1 cellular context compared by ENCODE assay signal in the genomic region with DNA sequence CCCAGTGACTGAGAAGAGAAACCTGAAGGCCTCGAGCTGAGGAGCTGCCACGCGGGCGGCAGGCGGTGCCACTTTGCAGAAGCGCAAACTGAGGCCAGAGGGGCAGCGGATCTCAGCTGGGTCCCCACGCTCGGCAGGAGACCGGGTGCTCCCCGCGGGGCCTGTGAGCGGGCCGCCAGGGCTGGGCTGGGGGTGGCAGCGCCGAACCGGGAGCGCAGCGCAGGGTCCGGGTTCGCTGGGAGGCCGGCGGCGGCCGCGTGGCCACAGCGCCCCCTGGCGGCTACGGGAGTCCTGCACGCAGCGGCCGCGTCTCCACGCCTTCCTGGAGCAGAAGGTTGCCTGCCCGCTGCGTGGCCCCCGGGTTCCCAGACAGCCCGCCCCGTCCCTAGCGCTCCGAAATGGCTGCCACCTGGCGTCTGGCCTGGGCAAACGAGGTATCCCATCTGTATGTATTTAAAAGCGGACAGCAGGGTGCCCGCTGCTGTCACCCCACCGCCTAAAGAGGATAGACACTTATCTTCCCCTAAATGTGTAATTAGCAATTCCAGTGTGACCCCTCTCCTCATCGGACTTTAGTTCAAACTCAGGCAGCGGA.
TF ChIP-seq lines count a peak whose summit lies in the region.

No MANE protein-coding gene starts in this region.

TF ChIP-seq in HepG2, 621 proteins besides CTCF, POLR2A, EP300 and RAD21 (continued from another document and continues in another):
- TF ChIP-seq ZFP41 (CRISPR knock-in tag; IDR thresholded peaks at IDR 0.05; ENCODE audit: borderline replicate concordance) (no peak), SCMH1 (CRISPR knock-in tag; IDR thresholded peaks at IDR 0.05; ENCODE audit: borderline replicate concordance) (no peak), ZNF749 (CRISPR knock-in tag; IDR thresholded peaks at IDR 0.05; ENCODE audit: borderline replicate concordance) (no peak), SALL2 (CRISPR knock-in tag; IDR thresholded peaks at IDR 0.05) (peak; percentile 88), KLF13 (CRISPR knock-in tag; IDR thresholded peaks at IDR 0.05) (no peak), ZXDC (CRISPR knock-in tag; IDR thresholded peaks at IDR 0.05) (no peak), ZBTB33 (CRISPR knock-in tag; IDR thresholded peaks at IDR 0.05) (peak; percentile 41; the same call in 1 of the 2 replicates), ZNF615 (CRISPR knock-in tag; IDR thresholded peaks at IDR 0.05; ENCODE audit: borderline replicate concordance) (no peak), AKAP8 (CRISPR knock-in tag; IDR thresholded peaks at IDR 0.05) (no peak), CHD4 (IDR thresholded peaks at IDR 0.05; ENCODE audit: borderline replicate concordance, low read length) (no peak), ETV5 (CRISPR knock-in tag; IDR thresholded peaks at IDR 0.05; ENCODE audit: borderline replicate concordance) (no peak), CBX5 (CRISPR knock-in tag; IDR thresholded peaks at IDR 0.05; ENCODE audit: borderline replicate concordance) (peak; percentile 55; the same call in 1 of the 2 replicates), FOXA3 (CRISPR knock-in tag; IDR thresholded peaks at IDR 0.05) (no peak), ZNF552 (CRISPR knock-in tag; IDR thresholded peaks at IDR 0.05; ENCODE audit: borderline replicate concordance) (no peak), IRF1 (CRISPR knock-in tag; IDR thresholded peaks at IDR 0.05; ENCODE audit: low read depth) (no peak), SMARCE1 (IDR thresholded peaks at IDR 0.05; ENCODE audit: borderline replicate concordance) (no peak), ZNF460 (CRISPR knock-in tag; IDR thresholded peaks at IDR 0.05; ENCODE audit: borderline replicate concordance) (no peak), PBX2 (CRISPR knock-in tag; IDR thresholded peaks at IDR 0.05) (no peak), ERF (CRISPR knock-in tag; IDR thresholded peaks at IDR 0.05) (no peak), ZNF619 (CRISPR knock-in tag; IDR thresholded peaks at IDR 0.05) (no peak), ZBTB34 (CRISPR knock-in tag; IDR thresholded peaks at IDR 0.05) (0 out of 2 replicates have a peak, but pooled peaks have one; percentile 29), ZNF17 (CRISPR knock-in tag; IDR thresholded peaks at IDR 0.05) (no peak), JUNB (CRISPR knock-in tag; IDR thresholded peaks at IDR 0.05; ENCODE audit: borderline replicate concordance) (no peak)
- TF ChIP-seq, protein P1, sequence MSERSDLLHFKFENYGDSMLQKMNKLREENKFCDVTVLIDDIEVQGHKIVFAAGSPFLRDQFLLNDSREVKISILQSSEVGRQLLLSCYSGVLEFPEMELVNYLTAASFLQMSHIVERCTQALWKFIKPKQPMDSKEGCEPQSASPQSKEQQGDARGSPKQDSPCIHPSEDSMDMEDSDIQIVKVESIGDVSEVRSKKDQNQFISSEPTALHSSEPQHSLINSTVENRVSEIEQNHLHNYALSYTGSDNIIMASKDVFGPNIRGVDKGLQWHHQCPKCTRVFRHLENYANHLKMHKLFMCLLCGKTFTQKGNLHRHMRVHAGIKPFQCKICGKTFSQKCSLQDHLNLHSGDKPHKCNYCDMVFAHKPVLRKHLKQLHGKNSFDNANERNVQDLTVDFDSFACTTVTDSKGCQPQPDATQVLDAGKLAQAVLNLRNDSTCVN (CRISPR knock-in tag; IDR thresholded peaks at IDR 0.05; ENCODE audit: borderline replicate concordance) = no peak
- TF ChIP-seq, protein P2, sequence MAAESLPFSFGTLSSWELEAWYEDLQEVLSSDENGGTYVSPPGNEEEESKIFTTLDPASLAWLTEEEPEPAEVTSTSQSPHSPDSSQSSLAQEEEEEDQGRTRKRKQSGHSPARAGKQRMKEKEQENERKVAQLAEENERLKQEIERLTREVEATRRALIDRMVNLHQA (CRISPR knock-in tag; IDR thresholded peaks at IDR 0.05) = no peak
- TF ChIP-seq, protein P3, sequence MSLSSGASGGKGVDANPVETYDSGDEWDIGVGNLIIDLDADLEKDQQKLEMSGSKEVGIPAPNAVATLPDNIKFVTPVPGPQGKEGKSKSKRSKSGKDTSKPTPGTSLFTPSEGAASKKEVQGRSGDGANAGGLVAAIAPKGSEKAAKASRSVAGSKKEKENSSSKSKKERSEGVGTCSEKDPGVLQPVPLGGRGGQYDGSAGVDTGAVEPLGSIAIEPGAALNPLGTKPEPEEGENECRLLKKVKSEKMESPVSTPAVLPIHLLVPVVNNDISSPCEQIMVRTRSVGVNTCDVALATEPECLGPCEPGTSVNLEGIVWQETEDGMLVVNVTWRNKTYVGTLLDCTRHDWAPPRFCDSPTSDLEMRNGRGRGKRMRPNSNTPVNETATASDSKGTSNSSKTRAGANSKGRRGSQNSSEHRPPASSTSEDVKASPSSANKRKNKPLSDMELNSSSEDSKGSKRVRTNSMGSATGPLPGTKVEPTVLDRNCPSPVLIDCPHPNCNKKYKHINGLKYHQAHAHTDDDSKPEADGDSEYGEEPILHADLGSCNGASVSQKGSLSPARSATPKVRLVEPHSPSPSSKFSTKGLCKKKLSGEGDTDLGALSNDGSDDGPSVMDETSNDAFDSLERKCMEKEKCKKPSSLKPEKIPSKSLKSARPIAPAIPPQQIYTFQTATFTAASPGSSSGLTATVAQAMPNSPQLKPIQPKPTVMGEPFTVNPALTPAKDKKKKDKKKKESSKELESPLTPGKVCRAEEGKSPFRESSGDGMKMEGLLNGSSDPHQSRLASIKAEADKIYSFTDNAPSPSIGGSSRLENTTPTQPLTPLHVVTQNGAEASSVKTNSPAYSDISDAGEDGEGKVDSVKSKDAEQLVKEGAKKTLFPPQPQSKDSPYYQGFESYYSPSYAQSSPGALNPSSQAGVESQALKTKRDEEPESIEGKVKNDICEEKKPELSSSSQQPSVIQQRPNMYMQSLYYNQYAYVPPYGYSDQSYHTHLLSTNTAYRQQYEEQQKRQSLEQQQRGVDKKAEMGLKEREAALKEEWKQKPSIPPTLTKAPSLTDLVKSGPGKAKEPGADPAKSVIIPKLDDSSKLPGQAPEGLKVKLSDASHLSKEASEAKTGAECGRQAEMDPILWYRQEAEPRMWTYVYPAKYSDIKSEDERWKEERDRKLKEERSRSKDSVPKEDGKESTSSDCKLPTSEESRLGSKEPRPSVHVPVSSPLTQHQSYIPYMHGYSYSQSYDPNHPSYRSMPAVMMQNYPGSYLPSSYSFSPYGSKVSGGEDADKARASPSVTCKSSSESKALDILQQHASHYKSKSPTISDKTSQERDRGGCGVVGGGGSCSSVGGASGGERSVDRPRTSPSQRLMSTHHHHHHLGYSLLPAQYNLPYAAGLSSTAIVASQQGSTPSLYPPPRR (CRISPR knock-in tag; IDR thresholded peaks at IDR 0.05; ENCODE audit: borderline replicate concordance) = peak; percentile 35; the same call in 1 of the 2 replicates
- TF ChIP-seq, protein P4, sequence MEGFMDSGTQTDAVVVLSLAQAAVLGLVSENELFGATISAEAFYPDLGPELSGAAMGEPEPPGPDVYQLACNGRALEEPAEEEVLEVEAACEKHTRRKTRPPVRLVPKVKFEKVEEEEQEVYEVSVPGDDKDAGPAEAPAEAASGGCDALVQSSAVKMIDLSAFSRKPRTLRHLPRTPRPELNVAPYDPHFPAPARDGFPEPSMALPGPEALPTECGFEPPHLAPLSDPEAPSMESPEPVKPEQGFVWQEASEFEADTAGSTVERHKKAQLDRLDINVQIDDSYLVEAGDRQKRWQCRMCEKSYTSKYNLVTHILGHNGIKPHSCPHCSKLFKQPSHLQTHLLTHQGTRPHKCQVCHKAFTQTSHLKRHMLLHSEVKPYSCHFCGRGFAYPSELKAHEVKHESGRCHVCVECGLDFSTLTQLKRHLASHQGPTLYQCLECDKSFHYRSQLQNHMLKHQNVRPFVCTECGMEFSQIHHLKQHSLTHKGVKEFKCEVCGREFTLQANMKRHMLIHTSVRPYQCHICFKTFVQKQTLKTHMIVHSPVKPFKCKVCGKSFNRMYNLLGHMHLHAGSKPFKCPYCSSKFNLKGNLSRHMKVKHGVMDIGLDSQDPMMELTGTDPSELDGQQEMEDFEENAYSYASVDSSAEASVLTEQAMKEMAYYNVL (CRISPR knock-in tag; IDR thresholded peaks at IDR 0.05; ENCODE audit: borderline replicate concordance) = no peak
- TF ChIP-seq, protein P5, sequence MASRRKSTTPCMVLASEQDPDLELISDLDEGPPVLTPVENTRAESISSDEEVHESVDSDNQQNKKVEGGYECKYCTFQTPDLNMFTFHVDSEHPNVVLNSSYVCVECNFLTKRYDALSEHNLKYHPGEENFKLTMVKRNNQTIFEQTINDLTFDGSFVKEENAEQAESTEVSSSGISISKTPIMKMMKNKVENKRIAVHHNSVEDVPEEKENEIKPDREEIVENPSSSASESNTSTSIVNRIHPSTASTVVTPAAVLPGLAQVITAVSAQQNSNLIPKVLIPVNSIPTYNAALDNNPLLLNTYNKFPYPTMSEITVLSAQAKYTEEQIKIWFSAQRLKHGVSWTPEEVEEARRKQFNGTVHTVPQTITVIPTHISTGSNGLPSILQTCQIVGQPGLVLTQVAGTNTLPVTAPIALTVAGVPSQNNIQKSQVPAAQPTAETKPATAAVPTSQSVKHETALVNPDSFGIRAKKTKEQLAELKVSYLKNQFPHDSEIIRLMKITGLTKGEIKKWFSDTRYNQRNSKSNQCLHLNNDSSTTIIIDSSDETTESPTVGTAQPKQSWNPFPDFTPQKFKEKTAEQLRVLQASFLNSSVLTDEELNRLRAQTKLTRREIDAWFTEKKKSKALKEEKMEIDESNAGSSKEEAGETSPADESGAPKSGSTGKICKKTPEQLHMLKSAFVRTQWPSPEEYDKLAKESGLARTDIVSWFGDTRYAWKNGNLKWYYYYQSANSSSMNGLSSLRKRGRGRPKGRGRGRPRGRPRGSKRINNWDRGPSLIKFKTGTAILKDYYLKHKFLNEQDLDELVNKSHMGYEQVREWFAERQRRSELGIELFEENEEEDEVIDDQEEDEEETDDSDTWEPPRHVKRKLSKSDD (CRISPR knock-in tag; IDR thresholded peaks at IDR 0.05; ENCODE audit: low read depth) = no peak
- TF ChIP-seq, protein P6, sequence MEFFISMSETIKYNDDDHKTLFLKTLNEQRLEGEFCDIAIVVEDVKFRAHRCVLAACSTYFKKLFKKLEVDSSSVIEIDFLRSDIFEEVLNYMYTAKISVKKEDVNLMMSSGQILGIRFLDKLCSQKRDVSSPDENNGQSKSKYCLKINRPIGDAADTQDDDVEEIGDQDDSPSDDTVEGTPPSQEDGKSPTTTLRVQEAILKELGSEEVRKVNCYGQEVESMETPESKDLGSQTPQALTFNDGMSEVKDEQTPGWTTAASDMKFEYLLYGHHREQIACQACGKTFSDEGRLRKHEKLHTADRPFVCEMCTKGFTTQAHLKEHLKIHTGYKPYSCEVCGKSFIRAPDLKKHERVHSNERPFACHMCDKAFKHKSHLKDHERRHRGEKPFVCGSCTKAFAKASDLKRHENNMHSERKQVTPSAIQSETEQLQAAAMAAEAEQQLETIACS (CRISPR knock-in tag; IDR thresholded peaks at IDR 0.05) = no peak
- TF ChIP-seq, protein P7, sequence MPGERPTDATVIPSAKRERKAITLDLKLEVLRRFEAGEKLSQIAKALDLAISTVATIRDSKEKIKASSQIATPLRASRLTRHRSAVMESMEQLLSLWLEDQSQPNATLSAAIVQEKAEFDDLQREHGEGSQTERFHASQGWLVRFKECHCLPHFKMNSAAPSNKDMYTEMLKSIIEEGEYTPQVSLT (CRISPR knock-in tag; IDR thresholded peaks at IDR 0.05; ENCODE audit: borderline replicate concordance, low read depth) = no peak
